ENCODE assay signal across 9 cellular contexts in genomic region chr9:33233659-33234335, GRCh38. TPM values are rescaled to one million over a fixed set of nuclear protein-coding genes. Genes with fewer than 3 reads are reported as not detected.
A peak's percentile ranks its signal among the peaks of the same experiment; 100 is the strongest.
DNase-seq lines count a peak whose midpoint lies in the region; ATAC-seq and TF ChIP-seq lines count a peak whose summit lies in the region.
"Had no signal": no experiment of that assay in that cellular context is flagged by ENCODE, and none has a peak within 500 bp of the region (broad histone marks: within the 10 kb centered on the region; RNA-seq: fewer than 3 reads in every experiment).

No MANE protein-coding gene starts in this region.

- H3K14ac ChIP-seq in neuronal stem cell (ENCODE audit: low read length), result no peak overlapping the region

- H3K27ac ChIP-seq in MM.1S (ENCODE audit: low read length) (no peak overlapping the region), breast epithelium (peak overlapping the region; percentile 79 to 82), neuronal stem cell (replicated peaks; ENCODE audit: low read length) (no peak overlapping the region)

- H3K9ac ChIP-seq in MM.1S (ENCODE audit: low read length) (no peak overlapping the region), neuronal stem cell (ENCODE audit: low read depth, low read length, poor library complexity) (no peak overlapping the region)

- H2BK5ac ChIP-seq in neuronal stem cell (ENCODE audit: low read length), result no peak overlapping the region

- H2BK15ac ChIP-seq in neuronal stem cell (ENCODE audit: low read length), result no peak overlapping the region

- no peaks in the 10 kb centered on the region for H3K9me2 ChIP-seq in MM.1S (replicated peaks; ENCODE audit: insufficient read depth, low read length)

- no peak overlapping the region for H3K4me3 ChIP-seq in MM.1S (ENCODE audit: low read length)
- no peak overlapping the region for H3K4me3 ChIP-seq in breast epithelium
- no peak overlapping the region for H3K4me3 ChIP-seq in neuronal stem cell (ENCODE audit: low read length in 2 of 2)

- no peak overlapping the region for H2BK120ac ChIP-seq in neuronal stem cell (ENCODE audit: low read depth, low read length)

- no peaks in the 10 kb centered on the region for H3K9me3 ChIP-seq in MM.1S (replicated peaks; ENCODE audit: insufficient read depth, low read length)
- no peaks in the 10 kb centered on the region for H3K9me3 ChIP-seq in breast epithelium
- H3K9me3 ChIP-seq in neuronal stem cell (replicated peaks in 1 of 2; ENCODE audit: control insufficient read depth in 2 of 2, insufficient read depth in 1 of 2, low read depth in 1 of 2, low read length in 2 of 2), result no peaks in the 10 kb centered on the region

- TF ChIP-seq POLR2A in breast epithelium (IDR thresholded peaks at IDR 0.05), result no peak

- no peak overlapping the region for H4K91ac ChIP-seq in neuronal stem cell (ENCODE audit: low read depth, low read length, poor library complexity)

- DNase-seq in DMS 273 (lab: John Stamatoyannopoulos, UW; ENCODE audit: unreplicated experiment) (peak; percentile 99), MM.1S (peak; percentile 4), breast epithelium (ENCODE audit: low spot score in 2 of 2) (peak; percentile 86 to 90), neuronal stem cell (ENCODE audit: low spot score) (no peak), NK-92 (lab: John Stamatoyannopoulos, UW; ENCODE audit: unreplicated experiment) (no peak)

- H3K36me3 ChIP-seq in MM.1S (replicated peaks; ENCODE audit: insufficient read depth, low read length) (no peaks in the 10 kb centered on the region), breast epithelium (no peaks in the 10 kb centered on the region), neuronal stem cell (replicated peaks in 1 of 2; ENCODE audit: control insufficient read depth in 2 of 2, insufficient read depth in 2 of 2, low read length in 2 of 2) (no peaks in the 10 kb centered on the region)

- peak overlapping the region; percentile 20 for H3K23ac ChIP-seq in neuronal stem cell (ENCODE audit: low read depth, low read length, poor library complexity)

- no peak overlapping the region for H4K8ac ChIP-seq in neuronal stem cell (ENCODE audit: low read depth, low read length)

- H3K27me3 ChIP-seq in MM.1S (replicated peaks; ENCODE audit: insufficient read depth, low read length), result no peaks in the 10 kb centered on the region
- H3K27me3 ChIP-seq in breast epithelium, result no peaks in the 10 kb centered on the region
- peaks cover 0 to 11% (median 3%) of the 10 kb centered on the region in 3 experiments for H3K27me3 ChIP-seq in neuronal stem cell (ENCODE audit: control insufficient read depth in 3 of 3, insufficient read depth in 3 of 3, low read depth in 1 of 3, low read length in 3 of 3)

- H4K20me1 ChIP-seq in MM.1S (ENCODE audit: insufficient read depth, low read length), result no peaks in the 10 kb centered on the region

- H3K18ac ChIP-seq in neuronal stem cell (ENCODE audit: low read length), result no peak overlapping the region

- H3K4me1 ChIP-seq in MM.1S (ENCODE audit: low read length), result no peaks in the 10 kb centered on the region
- no peaks in the 10 kb centered on the region for H3K4me1 ChIP-seq in breast epithelium
- peaks cover 0 to 2% of the 10 kb centered on the region in 2 donors for H3K4me1 ChIP-seq in neuronal stem cell (ENCODE audit: control insufficient read depth in 2 of 2, insufficient read depth in 1 of 2, low read depth in 1 of 2, low read length in 2 of 2)

- TF ChIP-seq CTCF in MM.1S (IDR thresholded peaks at IDR 0.05; ENCODE audit: low read length) (no peak), breast epithelium (IDR thresholded peaks at IDR 0.05) (no peak)

- no peak overlapping the region for H2AK5ac ChIP-seq in neuronal stem cell (ENCODE audit: low read depth, low read length)

- no peak overlapping the region for H3K4me2 ChIP-seq in MM.1S (ENCODE audit: low read depth, low read length)
- no peak overlapping the region for H3K4me2 ChIP-seq in neuronal stem cell (ENCODE audit: insufficient read depth, low read length, poor library complexity, severe bottlenecking)

- H2AFZ ChIP-seq in MM.1S (ENCODE audit: low read length) (no peak overlapping the region), neuronal stem cell (ENCODE audit: low read length) (no peak overlapping the region)

- ATAC-seq in HG03039 (IDR thresholded peaks at IDR 0.05; ENCODE audit: unreplicated experiment) (no peak), GM18870 (IDR thresholded peaks at IDR 0.05; ENCODE audit: unreplicated experiment) (no peak), GM19467 (IDR thresholded peaks at IDR 0.05; ENCODE audit: unreplicated experiment) (no peak)

- H3K79me1 ChIP-seq in neuronal stem cell (ENCODE audit: low read depth, low read length), result no peaks in the 10 kb centered on the region

- no CpG with 5 or more reads among the region's 1 CpG for WGBS in neuronal stem cell (ENCODE audit: extremely low coverage in 2 of 2, insufficient read length in 2 of 2, insufficient replicate concordance in 1 of 2), 2 donors

- H3K4ac ChIP-seq in neuronal stem cell (ENCODE audit: low read length), result peak overlapping the region; percentile 17

- H3K79me2 ChIP-seq in MM.1S (ENCODE audit: low read length), result no peaks in the 10 kb centered on the region

- intact Hi-C loops in breast epithelium (cut with DNase I; ENCODE audit: low total_unique reads), result loop anchor here (5.0 kb wide), 1 partner anchor 61 kb away; no protein-coding TSS in a partner anchor

- H2BK12ac ChIP-seq in neuronal stem cell (ENCODE audit: low read length), result no peak overlapping the region

- H3F3A ChIP-seq in MM.1S (ENCODE audit: insufficient read depth, low read length), result no peaks in the 10 kb centered on the region

RNA-seq across cellular contexts. Expression of gene SPINK4, which starts 6.2 kb away (rescaled TPM):
- total RNA-seq in breast epithelium, result not detected
- polyA plus RNA-seq in neuronal stem cell (2013, experiment 1 of 2), result not detected
- polyA plus RNA-seq in neuronal stem cell (2013, experiment 2 of 2), result not detected
- total RNA-seq: dermis microvascular lymphatic vessel endothelial cell had no signal

RNA-seq across cellular contexts. Expression of gene BAG1, which starts 30.7 kb away (rescaled TPM):
- 10 to 100 TPM; 34.7 to 54.7 (median 44.9) TPM for total RNA-seq in breast epithelium
- polyA plus RNA-seq in neuronal stem cell (2013, experiment 1 of 2), result 39.5 TPM
- polyA plus RNA-seq in neuronal stem cell (2013, experiment 2 of 2), result 38.2 TPM

RNA-seq across cellular contexts. Expression of gene CHMP5, which starts 31.1 kb away (rescaled TPM):
- 10 to 100 TPM; 63.1 to 73.4 (median 65.5) TPM for total RNA-seq in breast epithelium
- 64.5 TPM for polyA plus RNA-seq in neuronal stem cell (2013, experiment 1 of 2)
- 64.5 TPM for polyA plus RNA-seq in neuronal stem cell (2013, experiment 2 of 2)

RNA-seq across cellular contexts. Expression of gene NFX1, which starts 56.5 kb away (rescaled TPM):
- total RNA-seq in breast epithelium, result 10 to 100 TPM; 36.3 to 45.5 (median 38.3) TPM
- 14.7 TPM for polyA plus RNA-seq in neuronal stem cell (2013, experiment 1 of 2)
- polyA plus RNA-seq in neuronal stem cell (2013, experiment 2 of 2), result 15.8 TPM

Comparison
In these comparisons a context has a peak if more than half of its experiments do, and no peak if none do; other contexts are left out.
1. DNase-seq: peak in DMS 273 (single experiment), MM.1S (single experiment) and breast epithelium (2 of 2); none in neuronal stem cell (single experiment) and NK-92 (single experiment).
2. H3K27ac ChIP-seq: peak in breast epithelium (2 of 2); none in MM.1S (single experiment) and neuronal stem cell (single experiment).